ENCODE assay signal across 8 cellular contexts in genomic region chr10:69045441-69046300, GRCh38. TPM values are rescaled to one million over a fixed set of nuclear protein-coding genes. Genes with fewer than 3 reads are reported as not detected.
DNase-seq lines count a peak whose midpoint lies in the region; ATAC-seq and TF ChIP-seq lines count a peak whose summit lies in the region.

No MANE protein-coding gene starts in this region.

- TF ChIP-seq CTCF in esophagus squamous epithelium (IDR thresholded peaks at IDR 0.05) (no peak), upper lobe of right lung (IDR thresholded peaks at IDR 0.05) (no peak)

- no peaks in the 10 kb centered on the region for H3K9me3 ChIP-seq in T-helper 17 cell (ENCODE audit: control insufficient read depth, low read length, poor library complexity, severe bottlenecking)
- no peaks in the 10 kb centered on the region for H3K9me3 ChIP-seq in esophagus squamous epithelium
- H3K9me3 ChIP-seq in upper lobe of right lung = no peaks in the 10 kb centered on the region

- H3K36me3 ChIP-seq in esophagus squamous epithelium = no peaks in the 10 kb centered on the region
- no peaks in the 10 kb centered on the region for H3K36me3 ChIP-seq in upper lobe of right lung

- peak; percentile 43 for DNase-seq in stimulated activated CD4-positive, alpha-beta T cell treated with anti-CD3 and anti-CD28 coated beads, Interleukin-4, amount 100 ng/mL, for 24 hours
- no peak for DNase-seq in stimulated activated CD4-positive, alpha-beta T cell treated with anti-CD3 and anti-CD28 coated beads, Interleukin-12 subunit alpha, Interleukin-12 subunit beta, amount 100 ng/mL, for 4 hours
- DNase-seq in T-helper 17 cell (no peak), esophagus squamous epithelium (lab: John Stamatoyannopoulos, UW) (no peak), upper lobe of right lung (no peak), GM03348 (ENCODE audit: low spot score) (no peak), dedifferentiated amniotic fluid mesenchymal stem cell (ENCODE audit: extremely low spot score) (no peak)

- H3K27me3 ChIP-seq in esophagus squamous epithelium (no peaks in the 10 kb centered on the region), upper lobe of right lung (no peaks in the 10 kb centered on the region)

- H3K27ac ChIP-seq in esophagus squamous epithelium (peak overlapping the region; percentile 47 to 77 (median 68)), upper lobe of right lung (peak overlapping the region; percentile 77)

- H3K4me1 ChIP-seq in esophagus squamous epithelium (peaks cover 0 to 21% (median 11%) of the 10 kb centered on the region in 3 donors), upper lobe of right lung (peaks cover 49% of the 10 kb centered on the region)

- H3K27me3 Mint-ChIP-seq in T-helper 17 cell = no peaks in the 10 kb centered on the region

- peaks cover 24% of the 10 kb centered on the region for H3K4me1 Mint-ChIP-seq in T-helper 17 cell

- H3K27ac Mint-ChIP-seq in T-helper 17 cell = peak overlapping the region; percentile 97

- H3K4me3 ChIP-seq in esophagus squamous epithelium (no peak overlapping the region), upper lobe of right lung (no peak overlapping the region)

- no peaks in the 10 kb centered on the region for H3K36me3 Mint-ChIP-seq in T-helper 17 cell (ENCODE audit: low read depth)

- ATAC-seq in HG03135 (IDR thresholded peaks at IDR 0.05; ENCODE audit: unreplicated experiment) = peak; percentile 70
- peak; percentile 80 for ATAC-seq in T-helper 17 cell
- peak; percentile 67 for ATAC-seq in upper lobe of right lung

- intact Hi-C loops in esophagus squamous epithelium (cut with DNase I) = no loop called here
- intact Hi-C loops in upper lobe of right lung (cut with DNase I) = no loop called here

- 10 to 35% methylated on average over 5 to 6 of the region's 6 CpGs for WGBS in esophagus squamous epithelium, 2 donors

- peak overlapping the region; percentile 74 for H3K4me3 Mint-ChIP-seq in T-helper 17 cell

- peak in 1 of 4 donors; percentile 40 for TF ChIP-seq POLR2A in esophagus squamous epithelium (IDR thresholded peaks at IDR 0.05)

RNA-seq across cellular contexts. Expression of gene SRGN, which starts 42.2 kb away (rescaled TPM):
- total RNA-seq in T-helper 17 cell = 100 to 1,000 TPM; 382 to 467 TPM
- 10 to 100 TPM in 3 of 4 donors, 1 to 10 TPM in 1; 3.5 to 64.1 (median 37.9) TPM for total RNA-seq in esophagus squamous epithelium
- 225 TPM for total RNA-seq in upper lobe of right lung

RNA-seq across cellular contexts. Expression of gene KIFBP, which starts 57.1 kb away (rescaled TPM):
- total RNA-seq in T-helper 17 cell (1 to 10 TPM; 4.6 to 5.5 TPM), esophagus squamous epithelium (10 to 100 TPM; 15.5 to 31.0 (median 16.4) TPM), upper lobe of right lung (21.4 TPM)
